8 cellular contexts compared by ENCODE assay signal in the genomic region with DNA sequence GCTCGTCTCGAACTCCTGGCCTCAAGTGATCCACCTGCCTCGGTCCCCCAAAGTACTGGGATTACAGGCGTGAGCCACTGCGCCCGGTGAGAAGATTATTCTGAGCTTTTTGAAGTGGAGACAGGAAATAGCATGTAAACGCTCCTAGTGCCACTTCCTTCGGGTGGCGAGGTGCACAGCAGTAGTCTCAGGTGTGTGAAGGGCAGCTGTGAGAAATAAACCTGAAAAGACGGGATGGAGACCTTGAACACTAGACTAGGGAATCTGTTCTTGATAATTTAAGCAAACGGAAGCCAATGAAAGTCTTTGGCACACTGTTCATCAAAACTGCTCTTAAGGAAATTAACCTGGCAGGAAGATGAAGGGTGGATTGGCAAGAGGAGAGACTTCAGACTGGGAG. TPM values are rescaled to one million over a fixed set of nuclear protein-coding genes. Genes with fewer than 3 reads are reported as not detected.
DNase-seq lines count a peak whose midpoint lies in the region; ATAC-seq and TF ChIP-seq lines count a peak whose summit lies in the region.

No MANE protein-coding gene starts in this region.

- intact Hi-C loops in lower leg skin (cut with DNase I; ENCODE audit: low total_unique reads), result no loop called here

- 22 to 31% methylated on average over 11 of the region's 11 CpGs for WGBS in lower leg skin, 2 donors
- 17 to 20% methylated on average over 9 to 11 of the region's 11 CpGs for WGBS in upper lobe of left lung, 2 donors

- H3K79me2 ChIP-seq in ACC112 (ENCODE audit: control insufficient read depth, insufficient read depth, low read length, unreplicated experiment), result no peaks in the 10 kb centered on the region

- H3K4me3 Mint-ChIP-seq in activated naive CD8-positive, alpha-beta T cell treated with anti-CD3 and anti-CD28 coated beads for 36 hours, result peak overlapping the region; percentile 86

- H3K27me3 Mint-ChIP-seq in activated naive CD8-positive, alpha-beta T cell treated with anti-CD3 and anti-CD28 coated beads for 36 hours, result peaks cover 33% of the 10 kb centered on the region

- no peak for TF ChIP-seq EP300 in upper lobe of left lung (IDR thresholded peaks at IDR 0.05)

- peak overlapping the region; percentile 72 for H2AFZ ChIP-seq in ACC112 (ENCODE audit: low read length, unreplicated experiment)

- DNase-seq in activated naive CD8-positive, alpha-beta T cell treated with anti-CD3 and anti-CD28 coated beads for 36 hours, result peak; percentile 3
- DNase-seq in lower leg skin (ENCODE audit: low spot score in 2 of 2) (no peak), upper lobe of left lung (no peak), HuH-7.5 (ENCODE audit: low spot score) (no peak), NCI-H2081 treated with DMSO at 0.1 percent for 48 hours (lab: John Stamatoyannopoulos, UW) (no peak), cerebellar cortex (ENCODE audit: low spot score) (no peak)

- TF ChIP-seq POLR2A in lower leg skin (IDR thresholded peaks at IDR 0.05) (no peak), upper lobe of left lung (IDR thresholded peaks at IDR 0.05) (no peak)

- peak overlapping the region; percentile 86 for H3K4me3 ChIP-seq in ACC112 (ENCODE audit: low read depth, low read length)
- peak overlapping the region; percentile 97 for H3K4me3 ChIP-seq in lower leg skin (ENCODE audit: low read depth, poor library complexity, severe bottlenecking)
- H3K4me3 ChIP-seq in upper lobe of left lung, result peak overlapping the region in 3 of 4 donors; percentile 75 to 87 (median 81)

- H3K27ac ChIP-seq in ACC112 (ENCODE audit: low read depth, low read length) (no peak overlapping the region), upper lobe of left lung (peak overlapping the region in 2 of 4 donors; percentile 14 to 89)

- no peak for TF ChIP-seq CTCF in lower leg skin (IDR thresholded peaks at IDR 0.05)
- no peak for TF ChIP-seq CTCF in upper lobe of left lung (IDR thresholded peaks at IDR 0.05)

- H3K36me3 Mint-ChIP-seq in activated naive CD8-positive, alpha-beta T cell treated with anti-CD3 and anti-CD28 coated beads for 36 hours, result no peaks in the 10 kb centered on the region

- peaks cover 4% of the 10 kb centered on the region for H3K9me3 Mint-ChIP-seq in activated naive CD8-positive, alpha-beta T cell treated with anti-CD3 and anti-CD28 coated beads for 36 hours

- H3K27me3 ChIP-seq in ACC112 (ENCODE audit: insufficient read depth, low read length) (no peaks in the 10 kb centered on the region), upper lobe of left lung (peaks cover 0 to 3% (median 0%) of the 10 kb centered on the region in 4 donors)

- ATAC-seq in HG03108 (IDR thresholded peaks at IDR 0.05; ENCODE audit: unreplicated experiment) (peak; percentile 8), upper lobe of left lung (ENCODE audit: low FRiP score in 2 of 2) (no peak)

- H3K4me1 Mint-ChIP-seq in activated naive CD8-positive, alpha-beta T cell treated with anti-CD3 and anti-CD28 coated beads for 36 hours, result peaks cover 12% of the 10 kb centered on the region

- H3K9me3 ChIP-seq in upper lobe of left lung, result no peaks in the 10 kb centered on the region

- H3K36me3 ChIP-seq in ACC112 (ENCODE audit: insufficient read depth, low read length), result no peaks in the 10 kb centered on the region
- no peaks in the 10 kb centered on the region for H3K36me3 ChIP-seq in upper lobe of left lung

- H3K27ac Mint-ChIP-seq in activated naive CD8-positive, alpha-beta T cell treated with anti-CD3 and anti-CD28 coated beads for 36 hours, result peak overlapping the region; percentile 63

- H3K4me1 ChIP-seq in ACC112 (ENCODE audit: control insufficient read depth, insufficient read depth, low read length, unreplicated experiment), result peaks cover 9% of the 10 kb centered on the region
- peaks cover 8 to 19% (median 11%) of the 10 kb centered on the region in 4 donors for H3K4me1 ChIP-seq in upper lobe of left lung

RNA-seq across cellular contexts. Expression of a gene that starts 0.4 kb away (rescaled TPM):
- total RNA-seq in activated naive CD8-positive, alpha-beta T cell treated with anti-CD3 and anti-CD28 coated beads for 36 hours, result under 1 TPM; 0.64 to 0.89 TPM
- total RNA-seq in lower leg skin, result 10 to 100 TPM; 10.4 to 17.6 (median 15.4) TPM
- total RNA-seq in upper lobe of left lung, result 100 to 1,000 TPM in 1 of 6 donors, 10 to 100 TPM in 5; 32.2 to 273 (median 39.2) TPM

RNA-seq across cellular contexts. Expression of a gene that starts 39.6 kb away (rescaled TPM):
- total RNA-seq in activated naive CD8-positive, alpha-beta T cell treated with anti-CD3 and anti-CD28 coated beads for 36 hours, result under 1 TPM; 0.18 to 0.31 TPM
- total RNA-seq in lower leg skin (under 1 TPM in 3 of 4 donors, not detected in 1; 0.30 to 0.51 (median 0.36) TPM), upper lobe of left lung (1 to 10 TPM in 1 of 6 donors, under 1 TPM in 1, not detected in 4; 0.77 to 2.5 TPM)

RNA-seq across cellular contexts. Expression of a gene that starts 40.8 kb away (rescaled TPM):
- 10 to 100 TPM; 34.5 to 35.2 TPM for total RNA-seq in activated naive CD8-positive, alpha-beta T cell treated with anti-CD3 and anti-CD28 coated beads for 36 hours
- 10 to 100 TPM; 19.5 to 26.4 (median 22.2) TPM for total RNA-seq in lower leg skin
- 10 to 100 TPM; 23.6 to 57.5 (median 37.3) TPM for total RNA-seq in upper lobe of left lung

Comparison
In these comparisons a context has a peak if more than half of its experiments do, and no peak if none do; other contexts are left out.
1. RNA of a gene that starts 0.4 kb away (total RNA-seq): 32.2 to 273 TPM in upper lobe of left lung and 10.4 to 17.6 TPM in lower leg skin; 0.64 to 0.89 TPM in activated naive CD8-positive, alpha-beta T cell treated with anti-CD3 and anti-CD28 coated beads for 36 hours; every median in the first group is over 4 times any median in the second.
2. Peak in every context shown above with its lines, with median percentiles within 50 percentile points of each other: H3K4me3 ChIP-seq.